Comparison of ENCODE assay signal across 26 cellular contexts in genomic region chr17:8231701-8232100, GRCh38. TPM values are rescaled to one million over a fixed set of nuclear protein-coding genes. Genes with fewer than 3 reads are reported as not detected.
DNase-seq lines count a peak whose midpoint lies in the region; ATAC-seq, FAIRE-seq and TF ChIP-seq lines count a peak whose summit lies in the region.
"Had no signal": no experiment of that assay in that cellular context is flagged by ENCODE, and none has a peak within 500 bp of the region (broad histone marks: within the 10 kb centered on the region; RNA-seq: fewer than 3 reads in every experiment).

No MANE protein-coding gene starts in this region.

- H3K36me3 Mint-ChIP-seq in CD4-positive, alpha-beta memory T cell, result peaks cover 76 to 87% of the 10 kb centered on the region in 2 donors
- H3K36me3 Mint-ChIP-seq in endothelial cell (ENCODE audit: low read depth, unreplicated experiment) (peaks cover 74% of the 10 kb centered on the region), endodermal cell (ENCODE audit: low read depth) (peaks cover 76% of the 10 kb centered on the region), HFFc6 (ENCODE audit: low read depth) (peaks cover 22% of the 10 kb centered on the region)

- no peak overlapping the region for H2AFZ ChIP-seq in osteoblast (ENCODE audit: low read length)
- H2AFZ ChIP-seq: GM23248 had no signal

- TF ChIP-seq CTCF in endothelial cell (IDR thresholded peaks at IDR 0.05; ENCODE audit: unreplicated experiment) (no peak), kidney (IDR thresholded peaks at IDR 0.05; ENCODE audit: borderline replicate concordance, extremely low read depth, insufficient read depth) (no peak), osteoblast (IDR thresholded peaks at IDR 0.05; ENCODE audit: extremely low read depth, low read depth, low read length) (no peak), endodermal cell (conservative IDR thresholded peaks at IDR 0.05) (no peak), HFFc6 (IDR thresholded peaks at IDR 0.05) (no peak)

- DNase-seq in CD4-positive, alpha-beta memory T cell, result no peak
- DNase-seq in endothelial cell (ENCODE audit: low spot score), result no peak
- peak; percentile 52 for DNase-seq in kidney
- DNase-seq in osteoblast (ENCODE audit: insufficient read length, low spot score, missing footprints), result peak; percentile 3
- DNase-seq in endodermal cell, result no peak
- no peak for DNase-seq in HFFc6
- DNase-seq: Calu3; CD4-positive, CD25-positive, alpha-beta regulatory T cell; COR-L47; DMS53; DMS79 treated with DMSO at 0.1 percent for 48 hours; GF-D8; GM23248; H7; HCEC 1CT had no signal

- H4K20me1 ChIP-seq in osteoblast (ENCODE audit: insufficient read depth, low read length), result peaks cover 5% of the 10 kb centered on the region

- peaks cover 97% of the 10 kb centered on the region for H3K36me3 ChIP-seq in CD4-positive, alpha-beta memory T cell (ENCODE audit: insufficient read depth, low read length)
- H3K36me3 ChIP-seq in kidney (ENCODE audit: control insufficient read depth in 1 of 2, insufficient read depth in 2 of 2, low read length in 2 of 2) (peaks cover 56 to 76% of the 10 kb centered on the region in 2 donors), osteoblast (ENCODE audit: insufficient read depth, low read length) (peaks cover 68% of the 10 kb centered on the region), endodermal cell (ENCODE audit: control insufficient read depth, insufficient read depth, low read length) (peaks cover 95% of the 10 kb centered on the region)

- no peaks in the 10 kb centered on the region for H3K27me3 Mint-ChIP-seq in CD4-positive, alpha-beta memory T cell
- H3K27me3 Mint-ChIP-seq in endothelial cell (ENCODE audit: unreplicated experiment) (peaks cover 14% of the 10 kb centered on the region), endodermal cell (ENCODE audit: insufficient read depth) (no peaks in the 10 kb centered on the region), HFFc6 (ENCODE audit: insufficient read depth) (peaks cover 7% of the 10 kb centered on the region)
- H3K27me3 Mint-ChIP-seq: B cell; CD4-positive, CD25-positive, alpha-beta regulatory T cell had no signal

- H3K9me3 ChIP-seq in CD4-positive, alpha-beta memory T cell (ENCODE audit: control insufficient read depth in 1 of 2, low read length in 2 of 2), result no peaks in the 10 kb centered on the region
- H3K9me3 ChIP-seq in kidney (ENCODE audit: control insufficient read depth in 1 of 2, low read length in 2 of 2) (no peaks in the 10 kb centered on the region), osteoblast (ENCODE audit: low read depth, low read length) (no peaks in the 10 kb centered on the region), endodermal cell (ENCODE audit: control insufficient read depth, low read length) (no peaks in the 10 kb centered on the region)
- H3K9me3 ChIP-seq: BLaER1 had no signal

- 95 to 96% methylated on average over 9 to 10 of the region's 10 CpGs for WGBS in endodermal cell (ENCODE audit: insufficient coverage in 1 of 2, insufficient read length in 1 of 2), 2 experiments

- no peak for FAIRE-seq in kidney (lab: Jason Lieb, UNC)
- FAIRE-seq: A204.1, GM12891, GM18507, H1 had no signal

- H3K27ac Mint-ChIP-seq in CD4-positive, alpha-beta memory T cell, result peak overlapping the region in 4 of 7 donors; percentile 68 to 80 (median 75)
- H3K27ac Mint-ChIP-seq in endothelial cell (ENCODE audit: unreplicated experiment), result no peak overlapping the region
- no peak overlapping the region for H3K27ac Mint-ChIP-seq in endodermal cell
- H3K27ac Mint-ChIP-seq in HFFc6, result no peak overlapping the region
- H3K27ac Mint-ChIP-seq: B cell had no signal

- H3K9ac ChIP-seq in kidney (ENCODE audit: low read length in 2 of 2) (no peak overlapping the region), endodermal cell (ENCODE audit: extremely low read depth, low read length, poor library complexity, severe bottlenecking) (no peak overlapping the region)
- H3K9ac ChIP-seq: BLaER1, GM23248 had no signal

- H3K4me3 ChIP-seq in CD4-positive, alpha-beta memory T cell (ENCODE audit: low read length in 2 of 2), result no peak overlapping the region
- no peak overlapping the region for H3K4me3 ChIP-seq in kidney (ENCODE audit: low read length in 2 of 2)
- H3K4me3 ChIP-seq in osteoblast (ENCODE audit: insufficient read depth, low read length), result no peak overlapping the region
- H3K4me3 ChIP-seq in endodermal cell (ENCODE audit: low read length), result no peak overlapping the region
- H3K4me3 ChIP-seq: BLaER1, GM23248 had no signal

- H3K4me1 ChIP-seq in CD4-positive, alpha-beta memory T cell (ENCODE audit: insufficient read depth, low read length), result peaks cover 6% of the 10 kb centered on the region
- peaks cover 0 to 3% of the 10 kb centered on the region in 2 donors for H3K4me1 ChIP-seq in kidney (ENCODE audit: control insufficient read depth in 1 of 2, insufficient read depth in 1 of 2, low read depth in 1 of 2, low read length in 2 of 2)
- peaks cover 5% of the 10 kb centered on the region for H3K4me1 ChIP-seq in osteoblast (ENCODE audit: insufficient read depth, low read length)
- no peaks in the 10 kb centered on the region for H3K4me1 ChIP-seq in endodermal cell (ENCODE audit: control insufficient read depth, insufficient read depth, low read length)

- intact Hi-C loops in CD4-positive, alpha-beta memory T cell (cut with micrococcal nuclease), result no loop called here
- intact Hi-C loops in kidney (cut with DNase I), result no loop called here

- peaks cover 0 to 9% (median 0%) of the 10 kb centered on the region in 8 donors for H3K9me3 Mint-ChIP-seq in CD4-positive, alpha-beta memory T cell
- H3K9me3 Mint-ChIP-seq in endothelial cell (ENCODE audit: unreplicated experiment) (no peaks in the 10 kb centered on the region), endodermal cell (no peaks in the 10 kb centered on the region), HFFc6 (peaks cover 5% of the 10 kb centered on the region)
- H3K9me3 Mint-ChIP-seq: CD4-positive, CD25-positive, alpha-beta regulatory T cell had no signal

- no peaks in the 10 kb centered on the region for H3K27me3 ChIP-seq in CD4-positive, alpha-beta memory T cell (ENCODE audit: insufficient read depth, low read length)
- H3K27me3 ChIP-seq in osteoblast (ENCODE audit: insufficient read depth, low read length) (no peaks in the 10 kb centered on the region), endodermal cell (ENCODE audit: control insufficient read depth, insufficient read depth, low read length, poor library complexity, severe bottlenecking) (no peaks in the 10 kb centered on the region)
- H3K27me3 ChIP-seq: BLaER1 had no signal

- CTCF ChIA-PET in CD4-positive, alpha-beta memory T cell (lab: Charles Lee; ENCODE audit: partially characterized antibody), result interaction anchor here (1.1 kb wide), 1 partner anchor 10 kb away, joined by 3 read pairs; no protein-coding TSS in a partner anchor

- peaks cover 14 to 35% (median 21%) of the 10 kb centered on the region in 4 donors for H3K4me1 Mint-ChIP-seq in CD4-positive, alpha-beta memory T cell
- peaks cover 11% of the 10 kb centered on the region for H3K4me1 Mint-ChIP-seq in endothelial cell (ENCODE audit: unreplicated experiment)
- H3K4me1 Mint-ChIP-seq in endodermal cell, result peaks cover 3% of the 10 kb centered on the region
- H3K4me1 Mint-ChIP-seq in HFFc6 (ENCODE audit: low read depth), result peaks cover 11% of the 10 kb centered on the region

- no peak overlapping the region for H3K4me2 ChIP-seq in osteoblast (ENCODE audit: insufficient read depth, low read length)
- H3K4me2 ChIP-seq: BLaER1 had no signal

- H3K4me3 Mint-ChIP-seq in CD4-positive, alpha-beta memory T cell, result no peak overlapping the region
- H3K4me3 Mint-ChIP-seq in endothelial cell (ENCODE audit: unreplicated experiment), result peak overlapping the region; percentile 68
- no peak overlapping the region for H3K4me3 Mint-ChIP-seq in endodermal cell
- H3K4me3 Mint-ChIP-seq in HFFc6, result no peak overlapping the region
- H3K4me3 Mint-ChIP-seq: B cell; CD4-positive, CD25-positive, alpha-beta regulatory T cell; CD8-positive, alpha-beta memory T cell had no signal

- no peaks in the 10 kb centered on the region for H3K79me2 ChIP-seq in osteoblast (ENCODE audit: insufficient read depth, low read length)

- ATAC-seq in GM18867 (IDR thresholded peaks at IDR 0.05; ENCODE audit: unreplicated experiment) (no peak), GM21447 (IDR thresholded peaks at IDR 0.05; ENCODE audit: unreplicated experiment) (no peak)

- H3K27ac ChIP-seq in CD4-positive, alpha-beta memory T cell (ENCODE audit: low read depth, low read length), result no peak overlapping the region
- H3K27ac ChIP-seq in kidney (ENCODE audit: low read depth in 2 of 2, low read length in 2 of 2) (no peak overlapping the region), osteoblast (ENCODE audit: low read depth, low read length) (no peak overlapping the region), endodermal cell (ENCODE audit: low read depth, low read length) (no peak overlapping the region)
- H3K27ac ChIP-seq: 22Rv1, BLaER1, C4-2B, GM23248 had no signal

- POLR2A ChIA-PET in CD4-positive, alpha-beta memory T cell (lab: Charles Lee; ENCODE audit: partially characterized antibody), result interaction anchor here (0.8 to 14.6 kb wide), 3 partner anchors 9 to 63 kb away, joined by 4 to 611 read pairs (median 25); partner anchors contain the start of genes CTC1, PFAS and SLC25A35

RNA-seq across cellular contexts. Expression of gene CTC1, which starts 16.2 kb away (rescaled TPM):
- 100 to 1,000 TPM; 310 to 317 TPM for total RNA-seq in CD4-positive, alpha-beta memory T cell
- 10 to 100 TPM; 17.0 to 46.8 TPM for polyA plus RNA-seq in CD4-positive, alpha-beta memory T cell
- 41.3 TPM for total RNA-seq in endothelial cell (ENCODE audit: unreplicated experiment)
- total RNA-seq in kidney, result 57.2 TPM
- 12.2 TPM for polyA plus RNA-seq in kidney (ENCODE audit: insufficient read depth, low read depth, low replicate concordance)
- 6.2 and 7.6 TPM in 2 replicates for total RNA-seq in osteoblast
- total RNA-seq in endodermal cell, result 10 to 100 TPM; 46.4 to 63.1 TPM
- 30.2 TPM for polyA plus RNA-seq in endodermal cell (2013, experiment 1 of 2)
- 25.2 TPM for polyA plus RNA-seq in endodermal cell (2013, experiment 2 of 2)
- total RNA-seq in HFFc6 (2021; fragmentation: NEBNext Ultra II Directional; extraction: Animal tissue kit (Norgen Biotek cat#: 25700)), result 10 to 100 TPM in 5 of 6 experiments, 1 to 10 TPM in 1; 8.8 to 14.4 (median 10.8) TPM

RNA-seq across cellular contexts. Expression of gene PFAS, which starts 17.4 kb away (rescaled TPM):
- total RNA-seq in CD4-positive, alpha-beta memory T cell, result 10 to 100 TPM; 23.0 to 29.1 TPM
- 10 to 100 TPM in 1 of 2 donors, 1 to 10 TPM in 1; 8.9 to 14.8 TPM for polyA plus RNA-seq in CD4-positive, alpha-beta memory T cell
- 67.0 TPM for total RNA-seq in endothelial cell (ENCODE audit: unreplicated experiment)
- total RNA-seq in kidney, result 49.5 TPM
- polyA plus RNA-seq in kidney (ENCODE audit: insufficient read depth, low read depth, low replicate concordance), result 7.6 TPM
- total RNA-seq in osteoblast, result 14.1 and 18.8 TPM in 2 replicates
- 100 to 1,000 TPM; 119 to 158 TPM for total RNA-seq in endodermal cell
- 43.3 TPM for polyA plus RNA-seq in endodermal cell (2013, experiment 1 of 2)
- 40.2 TPM for polyA plus RNA-seq in endodermal cell (2013, experiment 2 of 2)
- total RNA-seq in HFFc6 (2021; fragmentation: NEBNext Ultra II Directional; extraction: Animal tissue kit (Norgen Biotek cat#: 25700)), result 10 to 100 TPM; 46.8 to 63.9 (median 58.8) TPM

RNA-seq across cellular contexts. Expression of gene AURKB, which starts 21.3 kb away (rescaled TPM):
- under 1 TPM; 0.67 to 0.83 TPM for total RNA-seq in CD4-positive, alpha-beta memory T cell
- polyA plus RNA-seq in CD4-positive, alpha-beta memory T cell, result under 1 TPM in 1 of 2 donors, not detected in 1; 0.36 TPM
- total RNA-seq in endothelial cell (ENCODE audit: unreplicated experiment) (21.4 TPM), kidney (2.8 TPM), osteoblast (3.6 and 4.7 TPM in 2 replicates), endodermal cell (100 to 1,000 TPM in 1 of 2 donors, 10 to 100 TPM in 1; 90.5 to 122 TPM)
- polyA plus RNA-seq in kidney (ENCODE audit: insufficient read depth, low read depth, low replicate concordance), result 0.43 TPM
- 174 TPM for polyA plus RNA-seq in endodermal cell (2013, experiment 1 of 2)
- 175 TPM for polyA plus RNA-seq in endodermal cell (2013, experiment 2 of 2)
- 10 to 100 TPM; 24.5 to 43.4 (median 39.5) TPM for total RNA-seq in HFFc6 (2021; fragmentation: NEBNext Ultra II Directional; extraction: Animal tissue kit (Norgen Biotek cat#: 25700))

RNA-seq across cellular contexts. Expression of gene BORCS6, which starts 41.7 kb away (rescaled TPM):
- total RNA-seq in CD4-positive, alpha-beta memory T cell, result 10 to 100 TPM; 19.2 to 19.4 TPM
- polyA plus RNA-seq in CD4-positive, alpha-beta memory T cell, result 10 to 100 TPM; 13.3 to 21.9 TPM
- 9.7 TPM for total RNA-seq in endothelial cell (ENCODE audit: unreplicated experiment)
- 8.6 TPM for total RNA-seq in kidney
- polyA plus RNA-seq in kidney (ENCODE audit: insufficient read depth, low read depth, low replicate concordance), result 15.4 TPM
- 9.4 and 11.5 TPM in 2 replicates for total RNA-seq in osteoblast
- total RNA-seq in endodermal cell, result 1 to 10 TPM; 4.1 to 5.5 TPM
- polyA plus RNA-seq in endodermal cell (2013, experiment 1 of 2), result 3.5 TPM
- polyA plus RNA-seq in endodermal cell (2013, experiment 2 of 2), result 3.2 TPM
- total RNA-seq in HFFc6 (2021; fragmentation: NEBNext Ultra II Directional; extraction: Animal tissue kit (Norgen Biotek cat#: 25700)), result 1 to 10 TPM; 4.4 to 6.0 (median 4.6) TPM

RNA-seq across cellular contexts. Expression of gene TMEM107, which starts 55.5 kb away (rescaled TPM):
- 10 to 100 TPM; 25.0 to 25.3 TPM for total RNA-seq in CD4-positive, alpha-beta memory T cell
- 10 to 100 TPM; 42.4 to 43.7 TPM for polyA plus RNA-seq in CD4-positive, alpha-beta memory T cell
- total RNA-seq in endothelial cell (ENCODE audit: unreplicated experiment), result 14.6 TPM
- 23.4 TPM for total RNA-seq in kidney
- 24.6 TPM for polyA plus RNA-seq in kidney (ENCODE audit: insufficient read depth, low read depth, low replicate concordance)
- 8.3 and 8.8 TPM in 2 replicates for total RNA-seq in osteoblast
- total RNA-seq in endodermal cell, result 10 to 100 TPM; 26.2 to 27.7 TPM
- polyA plus RNA-seq in endodermal cell (2013, experiment 1 of 2), result 79.3 TPM
- 69.1 TPM for polyA plus RNA-seq in endodermal cell (2013, experiment 2 of 2)
- 10 to 100 TPM; 13.8 to 18.8 (median 17.5) TPM for total RNA-seq in HFFc6 (2021; fragmentation: NEBNext Ultra II Directional; extraction: Animal tissue kit (Norgen Biotek cat#: 25700))

Comparison
In these comparisons a context has a peak if more than half of its experiments do, and no peak if none do; other contexts are left out.
1. DNase-seq: peak in kidney (single experiment) and osteoblast (single experiment); none in CD4-positive, alpha-beta memory T cell (0 of 5), endothelial cell (single experiment), endodermal cell (single experiment) and HFFc6 (single experiment).
2. H3K27ac Mint-ChIP-seq: peak in CD4-positive, alpha-beta memory T cell (4 of 7); none in endothelial cell (single experiment), endodermal cell (single experiment) and HFFc6 (single experiment).